ENCODE assay signal across 9 cellular contexts in the genomic region with DNA sequence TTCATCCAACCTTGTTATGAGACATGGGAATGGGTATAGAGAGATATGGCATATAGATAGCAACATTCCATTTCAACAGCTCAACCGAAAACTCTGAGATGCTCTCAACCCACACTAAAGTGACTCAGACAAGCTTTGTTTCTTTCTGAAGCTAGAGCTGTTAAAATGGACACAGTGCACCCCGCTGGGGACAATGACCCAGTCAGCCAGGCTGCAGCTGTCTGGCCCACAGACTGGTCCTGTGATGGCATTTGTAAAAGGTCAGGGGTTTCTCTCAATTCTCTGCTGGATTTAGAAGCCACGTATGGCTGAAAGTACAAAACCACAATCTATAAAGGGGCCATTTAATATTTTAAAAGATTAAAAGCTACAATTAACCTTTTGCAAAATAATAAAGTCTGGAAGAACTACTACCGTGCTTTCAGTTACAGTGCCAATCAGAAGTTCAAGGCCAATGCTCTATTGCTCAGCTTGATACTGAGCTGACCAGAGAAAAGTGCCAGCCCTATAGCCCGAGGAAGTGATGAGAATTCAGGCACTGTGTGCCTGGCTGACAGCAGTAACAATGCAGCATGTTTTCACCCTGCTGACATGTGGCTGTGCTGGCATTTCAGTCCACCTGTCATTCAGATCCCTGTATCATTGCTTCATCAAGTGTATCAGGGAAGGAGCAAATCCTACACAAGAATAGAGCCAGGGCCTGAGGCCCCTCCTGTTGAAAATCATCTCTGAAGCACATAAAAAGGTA.
DNase-seq lines count a peak whose midpoint lies in the region; ATAC-seq and TF ChIP-seq lines count a peak whose summit lies in the region.
"Had no signal": no experiment of that assay in that cellular context is flagged by ENCODE, and none has a peak within 500 bp of the region (broad histone marks: within the 10 kb centered on the region; RNA-seq: fewer than 3 reads in every experiment).

No MANE protein-coding gene starts in this region.

- DNase-seq in MCF 10A (ENCODE audit: unreplicated experiment) (peak; percentile 29), breast epithelium (ENCODE audit: low spot score in 2 of 2) (no peak), cerebellum (ENCODE audit: low spot score) (peak; percentile 77), superior temporal gyrus (ENCODE audit: extremely low spot score) (peak; percentile 92), suprapubic skin (ENCODE audit: low spot score in 2 of 2) (no peak), thyroid gland (no peak)
- DNase-seq: activated CD4-positive, alpha-beta T cell treated with anti-CD3 and anti-CD28 coated beads, Interleukin-2, amount 50 U/mL, for 4 hours had no signal

- intact Hi-C loops in MCF 10A (cut with micrococcal nuclease) (no loop called here), breast epithelium (cut with DNase I; ENCODE audit: low total_unique reads) (no loop called here), thyroid gland (cut with DNase I) (no loop called here)

- H3K9me3 ChIP-seq in breast epithelium (no peaks in the 10 kb centered on the region), suprapubic skin (no peaks in the 10 kb centered on the region), thyroid gland (no peaks in the 10 kb centered on the region)

- H3K27ac Mint-ChIP-seq in MCF 10A (ENCODE audit: low read depth, unreplicated experiment) = peak overlapping the region; percentile 55

- peaks cover 33% of the 10 kb centered on the region for H3K36me3 Mint-ChIP-seq in MCF 10A (ENCODE audit: insufficient read depth, unreplicated experiment)

- POLR2A ChIA-PET in MCF 10A (lab: Yijun Ruan, JAX) = interaction anchor here (0.9 to 5.7 kb wide), 9 partner anchors 9 to 59 kb away, joined by 3 to 66 read pairs (median 4); a partner anchor contains a TSS

- TF ChIP-seq CTCF in MCF 10A (IDR thresholded peaks at IDR 0.05; ENCODE audit: unreplicated experiment) (no peak), breast epithelium (IDR thresholded peaks at IDR 0.05) (no peak), suprapubic skin (IDR thresholded peaks at IDR 0.05) (no peak), thyroid gland (IDR thresholded peaks at IDR 0.05) (no peak)

- no peak for TF ChIP-seq POLR2A in breast epithelium (IDR thresholded peaks at IDR 0.05)
- no peak for TF ChIP-seq POLR2A in suprapubic skin (IDR thresholded peaks at IDR 0.05)
- no peak for TF ChIP-seq POLR2A in thyroid gland (IDR thresholded peaks at IDR 0.05)

- H3K27me3 Mint-ChIP-seq in MCF 10A (ENCODE audit: insufficient read depth, unreplicated experiment) = no peaks in the 10 kb centered on the region

- H3K4me3 Mint-ChIP-seq in MCF 10A (ENCODE audit: unreplicated experiment) = no peak overlapping the region

- no peak overlapping the region for H3K27ac ChIP-seq in breast epithelium
- peak overlapping the region; percentile 79 for H3K27ac ChIP-seq in layer of hippocampus (ENCODE audit: low read depth, low read length)
- no peak overlapping the region for H3K27ac ChIP-seq in suprapubic skin
- no peak overlapping the region for H3K27ac ChIP-seq in thyroid gland

- no peaks in the 10 kb centered on the region for H3K9me3 Mint-ChIP-seq in MCF 10A (ENCODE audit: unreplicated experiment)

- CTCF ChIA-PET in MCF 10A (lab: Yijun Ruan, JAX) = interaction anchor here (1.4 to 3.7 kb wide), 3 partner anchors 12 to 216 kb away, joined by 5 to 9 read pairs (median 6); no protein-coding TSS in a partner anchor

- peaks cover 42% of the 10 kb centered on the region for H3K4me1 Mint-ChIP-seq in MCF 10A (ENCODE audit: insufficient read depth, unreplicated experiment)

- no peak for ATAC-seq in HG02623 (IDR thresholded peaks at IDR 0.05; ENCODE audit: unreplicated experiment)

- H3K36me3 ChIP-seq in breast epithelium (no peaks in the 10 kb centered on the region), suprapubic skin (no peaks in the 10 kb centered on the region), thyroid gland (no peaks in the 10 kb centered on the region)

- no peaks in the 10 kb centered on the region for H3K27me3 ChIP-seq in breast epithelium
- H3K27me3 ChIP-seq in layer of hippocampus (ENCODE audit: control insufficient read depth, insufficient read depth, low read length) = no peaks in the 10 kb centered on the region
- no peaks in the 10 kb centered on the region for H3K27me3 ChIP-seq in suprapubic skin
- H3K27me3 ChIP-seq in thyroid gland = no peaks in the 10 kb centered on the region

- 72% methylated on average over 5 of the region's 5 CpGs for WGBS in suprapubic skin
- 89 to 93% methylated on average over 5 of the region's 5 CpGs for WGBS in thyroid gland, 2 donors

- no peak overlapping the region for H3K4me3 ChIP-seq in breast epithelium
- H3K4me3 ChIP-seq in suprapubic skin = no peak overlapping the region
- no peak overlapping the region for H3K4me3 ChIP-seq in thyroid gland (replicated peaks in 1 of 3)

- no peak for TF ChIP-seq EP300 in suprapubic skin (IDR thresholded peaks at IDR 0.05)

- BruUV-seq in MCF 10A (replicated peaks; lab: Mats Ljungman, UMichigan) = no TSS peak

- H3K4me1 ChIP-seq in breast epithelium (peaks cover 3 to 4% of the 10 kb centered on the region in 2 donors), suprapubic skin (peaks cover 14% of the 10 kb centered on the region), thyroid gland (peaks cover 7 to 12% of the 10 kb centered on the region in 2 donors)

Comparison
In these comparisons a context has a peak if more than half of its experiments do, and no peak if none do; other contexts are left out.
1. DNase-seq: peak in MCF 10A (single experiment), cerebellum (single experiment) and superior temporal gyrus (single experiment); none in breast epithelium (0 of 2), suprapubic skin (0 of 2) and thyroid gland (0 of 2).